Comparison of ENCODE assay signal across 1 cellular context in genomic region chr9:127153484-127153883, GRCh38.
A peak's percentile ranks its signal among the peaks of the same experiment; 100 is the strongest.
TF ChIP-seq lines count a peak whose summit lies in the region.

No MANE protein-coding gene starts in this region.

TF ChIP-seq in GM12878, 131 proteins besides CTCF, POLR2A, EP300 and RAD21 (continued from another document):
- TF ChIP-seq E4F1 (IDR thresholded peaks at IDR 0.05; ENCODE audit: borderline replicate concordance, partially characterized antibody), result no peak
- no peak for TF ChIP-seq NFXL1 (IDR thresholded peaks at IDR 0.05; ENCODE audit: borderline replicate concordance)
- TF ChIP-seq SIX5 (IDR thresholded peaks at IDR 0.05; ENCODE audit: low read depth, low read length, severe bottlenecking), result no peak
- TF ChIP-seq HDAC2 (IDR thresholded peaks at IDR 0.05), result no peak
- 0 out of 2 replicates have a peak, but pooled peaks have one; percentile 44 for TF ChIP-seq SPI1 (IDR thresholded peaks at IDR 0.05; ENCODE audit: borderline replicate concordance, insufficient read depth, low read depth, low read length)
- no peak for TF ChIP-seq RBBP5 (conservative IDR thresholded peaks at IDR 0.05)
